ENCODE assay signal across 15 cellular contexts in genomic region chr18:74485860-74486849, GRCh38. TPM values are rescaled to one million over a fixed set of nuclear protein-coding genes. Genes with fewer than 3 reads are reported as not detected.
DNase-seq lines count a peak whose midpoint lies in the region; ATAC-seq, FAIRE-seq and TF ChIP-seq lines count a peak whose summit lies in the region.
"Had no signal": no experiment of that assay in that cellular context is flagged by ENCODE, and none has a peak within 500 bp of the region (broad histone marks: within the 10 kb centered on the region; RNA-seq: fewer than 3 reads in every experiment).

No MANE protein-coding gene starts in this region.

- peaks cover 0 to 2% (median 0%) of the 10 kb centered on the region in 5 experiments for H3K9me3 Mint-ChIP-seq in brain
- H3K9me3 Mint-ChIP-seq: central memory CD8-positive, alpha-beta T cell had no signal

- H4K8ac ChIP-seq in mesenchymal stem cell (ENCODE audit: low read length) = peak overlapping the region; percentile 35

- H3K36me3 Mint-ChIP-seq in brain = no peaks in the 10 kb centered on the region

- H2BK12ac ChIP-seq in mesenchymal stem cell (ENCODE audit: low read length in 2 of 2) = peak overlapping the region in 1 of 2 experiments; percentile 67

- no peaks in the 10 kb centered on the region for H3K36me3 ChIP-seq in mesenchymal stem cell (ENCODE audit: control insufficient read depth in 1 of 2, insufficient read depth in 2 of 2, low read depth in 1 of 2, low read length in 2 of 2)

- H3K27me3 Mint-ChIP-seq in brain = peaks cover 7% of the 10 kb centered on the region
- H3K27me3 Mint-ChIP-seq: central memory CD8-positive, alpha-beta T cell had no signal

- peaks cover 1% of the 10 kb centered on the region for H3K4me1 ChIP-seq in mesenchymal stem cell (ENCODE audit: control insufficient read depth, insufficient read depth, low read depth, low read length)

- H3K79me1 ChIP-seq in mesenchymal stem cell (replicated peaks; ENCODE audit: low read length, poor library complexity, severe bottlenecking) = no peaks in the 10 kb centered on the region

- H3K4ac ChIP-seq in mesenchymal stem cell (ENCODE audit: low read depth in 1 of 2, low read length in 2 of 2) = no peak overlapping the region

- no peak for FAIRE-seq in GM12891 (lab: Jason Lieb, UNC)
- FAIRE-seq: GM18507 had no signal

- H3K4me2 ChIP-seq in mesenchymal stem cell (ENCODE audit: low read length, poor library complexity, severe bottlenecking) = no peak overlapping the region

- no peak overlapping the region for H3K4me3 ChIP-seq in mesenchymal stem cell (ENCODE audit: insufficient read depth in 1 of 2, low read depth in 1 of 2, low read length in 2 of 2)

- no peak overlapping the region for H2BK120ac ChIP-seq in mesenchymal stem cell (ENCODE audit: low read depth, low read length)

- peak overlapping the region; percentile 34 for H4K91ac ChIP-seq in mesenchymal stem cell (ENCODE audit: low read length)

- ATAC-seq in omental fat pad (ENCODE audit: low FRiP score) = no peak
- ATAC-seq: left colon had no signal

- peak overlapping the region in 1 of 2 experiments; percentile 57 for H3K14ac ChIP-seq in mesenchymal stem cell (ENCODE audit: low read length in 2 of 2)

- no peak for TF ChIP-seq CTCF in brain (conservative IDR thresholded peaks at IDR 0.05)
- TF ChIP-seq CTCF in omental fat pad (IDR thresholded peaks at IDR 0.05) = no peak

- H3K4me1 Mint-ChIP-seq in brain = peaks cover 23% of the 10 kb centered on the region

- H3K9me3 ChIP-seq in mesenchymal stem cell (ENCODE audit: control insufficient read depth, low read length) = no peaks in the 10 kb centered on the region

- H2AFZ ChIP-seq in mesenchymal stem cell (ENCODE audit: low read depth, low read length) = no peak overlapping the region

- peak overlapping the region in 1 of 2 experiments; percentile 71 for H3K18ac ChIP-seq in mesenchymal stem cell (ENCODE audit: low read depth in 1 of 2, low read length in 2 of 2)

- H3K23ac ChIP-seq in mesenchymal stem cell (ENCODE audit: low read length in 2 of 2) = no peak overlapping the region

- no peak for TF ChIP-seq POLR2A in GM12891 (IDR thresholded peaks at IDR 0.05; ENCODE audit: low read depth, low read length)

- no peak overlapping the region for H2BK5ac ChIP-seq in mesenchymal stem cell (ENCODE audit: low read depth, low read length, poor library complexity, severe bottlenecking)

- H3K27ac ChIP-seq in mesenchymal stem cell (ENCODE audit: low read length, poor library complexity, severe bottlenecking) (no peak overlapping the region), temporal lobe (ENCODE audit: low read depth, low read length) (peak overlapping the region; percentile 90)
- H3K27ac ChIP-seq: RWPE1, VCaP had no signal

- no peak overlapping the region for H2BK15ac ChIP-seq in mesenchymal stem cell (ENCODE audit: low read depth, poor library complexity, severe bottlenecking)

- peak overlapping the region in 1 of 5 experiments; percentile 46 for H3K4me3 Mint-ChIP-seq in brain
- H3K4me3 Mint-ChIP-seq: central memory CD8-positive, alpha-beta T cell had no signal

- 81% methylated on average over 15 of the region's 17 CpGs for WGBS in mesenchymal stem cell

- H2AK5ac ChIP-seq in mesenchymal stem cell (ENCODE audit: low read length, severe bottlenecking) = no peak overlapping the region

- H3K27ac Mint-ChIP-seq in brain = peak overlapping the region in 4 of 5 experiments; percentile 27 to 71 (median 37)

- peaks cover 0 to 12% of the 10 kb centered on the region in 2 experiments for H3K27me3 ChIP-seq in mesenchymal stem cell (ENCODE audit: control insufficient read depth in 1 of 2, insufficient read depth in 1 of 2, low read length in 2 of 2)

- H3K9ac ChIP-seq in mesenchymal stem cell (ENCODE audit: low read length) = no peak overlapping the region

- DNase-seq in NCI-H146 (lab: John Stamatoyannopoulos, UW) = peak; percentile 73
- peak; percentile 43 for DNase-seq in mesenchymal stem cell
- no peak for DNase-seq in NOMO-1 (lab: John Stamatoyannopoulos, UW; ENCODE audit: unreplicated experiment in 2 of 2)
- no peak for DNase-seq in GM12891 (ENCODE audit: insufficient read length, low spot score)
- no peak for DNase-seq in omental fat pad (ENCODE audit: low spot score)
- DNase-seq: NCI-H774, SW 1271 had no signal

TF ChIP-seq in GM12891, 5 proteins besides CTCF, POLR2A, EP300 and RAD21:
- TF ChIP-seq TAF1 (IDR thresholded peaks at IDR 0.05; ENCODE audit: low read depth, low read length) (no peak), POU2F2 (IDR thresholded peaks at IDR 0.05; ENCODE audit: low read depth, low read length) (no peak), POLR2AphosphoS5 (IDR thresholded peaks at IDR 0.05; ENCODE audit: low read depth, low read length) (no peak), PAX5 (IDR thresholded peaks at IDR 0.05; ENCODE audit: insufficient read depth, low read length, severe bottlenecking) (no peak), SPI1 (IDR thresholded peaks at IDR 0.05; ENCODE audit: low read depth, low read length) (no peak)

RNA-seq across cellular contexts. Expression of gene CNDP2, which starts 10.0 kb away (rescaled TPM):
- polyA plus RNA-seq in brain (ENCODE audit: insufficient read depth, low read depth, low replicate concordance) = 220 TPM
- 77.8 TPM for polyA plus RNA-seq in mesenchymal stem cell (2013, experiment 1 of 2)
- 74.3 TPM for polyA plus RNA-seq in mesenchymal stem cell (2013, experiment 2 of 2)
- total RNA-seq in temporal lobe (35.7 TPM), omental fat pad (100 to 1,000 TPM in 1 of 4 donors, 10 to 100 TPM in 3; 78.8 to 132 (median 89.3) TPM)
- polyA plus RNA-seq in GM12891 (2012; ENCODE audit: low read depth, missing spikeins) = 105 TPM

RNA-seq across cellular contexts. Expression of gene DIPK1C, which starts 29.0 kb away (rescaled TPM):
- 10.0 TPM for polyA plus RNA-seq in brain (ENCODE audit: insufficient read depth, low read depth, low replicate concordance)
- polyA plus RNA-seq in mesenchymal stem cell (2013, experiment 1 of 2) = not detected
- polyA plus RNA-seq in mesenchymal stem cell (2013, experiment 2 of 2) = not detected
- total RNA-seq in temporal lobe = 5.2 TPM
- not detected for polyA plus RNA-seq in GM12891 (2012; ENCODE audit: low read depth, missing spikeins)
- under 1 TPM in 1 of 4 donors, not detected in 3; 0.28 TPM for total RNA-seq in omental fat pad
- polyA plus RNA-seq: BJ had no signal

RNA-seq across cellular contexts. Expression of gene CNDP1, which starts 48.1 kb away (rescaled TPM):
- 90.4 TPM for polyA plus RNA-seq in brain (ENCODE audit: insufficient read depth, low read depth, low replicate concordance)
- 0.04 TPM for polyA plus RNA-seq in mesenchymal stem cell (2013, experiment 1 of 2)
- 0.01 TPM for polyA plus RNA-seq in mesenchymal stem cell (2013, experiment 2 of 2)
- total RNA-seq in temporal lobe (0.49 TPM), omental fat pad (not detected)
- polyA plus RNA-seq in GM12891 (2012; ENCODE audit: low read depth, missing spikeins) = not detected
- total RNA-seq: left colon had no signal
- polyA plus RNA-seq: BJ had no signal

Comparison
In these comparisons a context has a peak if more than half of its experiments do, and no peak if none do; other contexts are left out.
1. DNase-seq: peak in NCI-H146 (single experiment) and mesenchymal stem cell (single experiment); none in NOMO-1 (0 of 2), GM12891 (single experiment) and omental fat pad (single experiment).